Comparison of ENCODE assay signal across 14 cellular contexts in the genomic region with DNA sequence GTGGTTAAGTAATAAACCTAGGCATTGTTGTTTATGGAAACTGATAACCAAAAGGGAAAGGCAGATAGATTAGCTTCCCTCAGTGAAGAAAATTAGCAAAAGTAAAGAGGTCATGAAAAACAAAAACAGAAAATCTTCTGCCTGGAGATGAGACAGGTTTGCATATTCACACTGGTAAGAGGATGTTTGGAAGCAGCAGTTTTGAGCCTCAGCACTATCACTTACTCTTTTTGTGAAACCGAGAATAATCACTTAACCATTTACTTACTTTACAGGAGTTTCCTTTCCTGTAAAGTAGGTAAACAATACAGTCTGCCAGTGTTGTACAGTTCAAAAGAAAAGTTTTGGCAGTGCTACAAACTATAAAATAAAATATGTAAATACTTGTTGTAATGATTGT. TPM values are rescaled to one million over a fixed set of nuclear protein-coding genes. Genes with fewer than 3 reads are reported as not detected.
DNase-seq lines count a peak whose midpoint lies in the region; ATAC-seq and TF ChIP-seq lines count a peak whose summit lies in the region.
"Had no signal": no experiment of that assay in that cellular context is flagged by ENCODE, and none has a peak within 500 bp of the region (broad histone marks: within the 10 kb centered on the region; RNA-seq: fewer than 3 reads in every experiment).

No MANE protein-coding gene starts in this region.

- H3K9me3 ChIP-seq in endodermal cell (ENCODE audit: control insufficient read depth, low read length): peaks cover 10% of the 10 kb centered on the region
- H3K9me3 ChIP-seq: right lobe of liver had no signal

- H3K27ac ChIP-seq in endodermal cell (ENCODE audit: low read depth, low read length): no peak overlapping the region
- H3K27ac ChIP-seq: BLaER1 treated with 17β-estradiol and CSF1 and Interleukin-3, amounts not matched to agents 10 nM and 100 nM; brain microvascular endothelial cell; epithelial cell of prostate; right lobe of liver had no signal

- peak; percentile 99 for ATAC-seq in GM18511 (IDR thresholded peaks at IDR 0.05; ENCODE audit: unreplicated experiment)
- ATAC-seq in GM19467 (IDR thresholded peaks at IDR 0.05; ENCODE audit: unreplicated experiment): peak; percentile 100
- peak; percentile 87 for ATAC-seq in HG02884 (IDR thresholded peaks at IDR 0.05; ENCODE audit: unreplicated experiment)
- ATAC-seq in HG03521 (IDR thresholded peaks at IDR 0.05; ENCODE audit: unreplicated experiment): peak; percentile 96
- ATAC-seq: right lobe of liver had no signal

- peaks cover 36% of the 10 kb centered on the region for H3K9me3 Mint-ChIP-seq in endodermal cell

- no peak overlapping the region for H3K27ac Mint-ChIP-seq in endodermal cell

- no peaks in the 10 kb centered on the region for H3K27me3 ChIP-seq in endodermal cell (ENCODE audit: control insufficient read depth, insufficient read depth, low read length, poor library complexity, severe bottlenecking)
- H3K27me3 ChIP-seq: BLaER1 treated with 17β-estradiol and CSF1 and Interleukin-3, amounts not matched to agents 10 nM and 100 nM; brain microvascular endothelial cell; right lobe of liver had no signal

- H3K27me3 Mint-ChIP-seq in endodermal cell (ENCODE audit: insufficient read depth): no peaks in the 10 kb centered on the region

- no peaks in the 10 kb centered on the region for H3K36me3 ChIP-seq in endodermal cell (ENCODE audit: control insufficient read depth, insufficient read depth, low read length)
- H3K36me3 ChIP-seq: BLaER1 treated with 17β-estradiol and CSF1 and Interleukin-3, amounts not matched to agents 10 nM and 100 nM; brain microvascular endothelial cell; right lobe of liver had no signal

- H3K9ac ChIP-seq in endodermal cell (ENCODE audit: extremely low read depth, low read length, poor library complexity, severe bottlenecking): no peak overlapping the region
- H3K9ac ChIP-seq: BLaER1 treated with 17β-estradiol and CSF1 and Interleukin-3, amounts not matched to agents 10 nM and 100 nM had no signal

- no peak for TF ChIP-seq CTCF in endodermal cell (conservative IDR thresholded peaks at IDR 0.05)

- H3K36me3 Mint-ChIP-seq in endodermal cell (ENCODE audit: low read depth): no peaks in the 10 kb centered on the region

- no peak overlapping the region for H3K4me3 Mint-ChIP-seq in endodermal cell

- no peaks in the 10 kb centered on the region for H3K4me1 ChIP-seq in endodermal cell (ENCODE audit: control insufficient read depth, insufficient read depth, low read length)
- H3K4me1 ChIP-seq: BLaER1 treated with 17β-estradiol and CSF1 and Interleukin-3, amounts not matched to agents 10 nM and 100 nM; right lobe of liver had no signal

- no peak for DNase-seq in DMS153 treated with DMSO at 0.1 percent for 48 hours (lab: John Stamatoyannopoulos, UW; ENCODE audit: unreplicated experiment)
- no peak for DNase-seq in COLO829 (ENCODE audit: low spot score)
- no peak for DNase-seq in AML-193 (lab: John Stamatoyannopoulos, UW)
- no peak for DNase-seq in endodermal cell
- DNase-seq: activated T-cell treated with anti-CD3 and anti-CD28 coated beads, Interleukin-2, amount 50 U/mL, for 48 hours; brain microvascular endothelial cell; NCI-H1105 treated with DMSO at 0.1 percent for 48 hours; right lobe of liver had no signal

- no peak overlapping the region for H3K4me3 ChIP-seq in endodermal cell (ENCODE audit: low read length)
- H3K4me3 ChIP-seq: BLaER1 treated with 17β-estradiol and CSF1 and Interleukin-3, amounts not matched to agents 10 nM and 100 nM; right lobe of liver had no signal

- 80% methylated on average over 1 of the region's 1 CpG; no CpG with 5 or more reads in 1 of the 2 experiments for WGBS in endodermal cell (ENCODE audit: insufficient coverage in 1 of 2, insufficient read length in 1 of 2), 2 experiments

- no peaks in the 10 kb centered on the region for H3K4me1 Mint-ChIP-seq in endodermal cell

RNA-seq across cellular contexts. Expression of a gene that starts 35.5 kb away (rescaled TPM):
- total RNA-seq in endodermal cell: 10 to 100 TPM; 46.1 to 57.0 TPM
- 12.4 TPM for polyA plus RNA-seq in endodermal cell (2013, experiment 1 of 2)
- 14.2 TPM for polyA plus RNA-seq in endodermal cell (2013, experiment 2 of 2)
